In the genomic region with DNA sequence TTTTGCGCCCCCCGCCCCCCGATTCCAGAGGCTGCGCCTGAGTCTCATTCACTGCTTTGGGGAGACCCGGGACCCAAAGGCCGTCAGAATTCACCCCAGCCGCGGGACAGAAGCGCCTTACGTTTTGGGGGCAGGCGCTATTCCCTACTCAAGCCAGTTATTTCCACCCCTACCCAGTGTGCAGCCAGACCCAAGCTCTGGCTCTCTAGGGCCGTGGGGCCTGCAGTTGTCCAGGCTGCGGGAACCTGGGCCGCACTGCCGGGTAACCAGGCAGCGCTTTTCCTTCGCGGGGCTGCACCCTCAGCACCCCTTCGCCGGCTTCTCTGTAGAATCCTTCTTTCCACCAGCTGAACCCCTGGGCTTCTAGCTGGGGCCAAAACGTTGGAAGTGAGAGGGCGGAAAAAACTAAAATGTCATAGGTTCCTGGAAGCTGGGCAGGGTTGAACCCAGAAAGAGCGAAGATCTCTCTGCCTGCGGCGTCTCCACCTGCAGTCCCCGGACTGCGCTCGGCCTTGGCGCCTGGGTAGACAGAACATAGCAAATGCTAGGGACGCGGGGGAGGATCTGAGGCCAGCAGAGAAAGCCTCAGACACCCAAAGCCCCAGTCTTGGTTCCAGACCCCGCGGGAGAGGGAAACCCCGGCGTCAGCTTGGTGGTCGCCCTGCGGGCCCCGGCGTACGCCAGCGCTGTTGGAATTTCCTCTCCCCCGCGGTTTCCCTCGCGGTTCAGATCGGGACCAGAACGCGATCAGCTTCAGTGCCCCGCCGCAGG, we compare ENCODE assay signal across 17 cellular contexts. TPM values are rescaled to one million over a fixed set of nuclear protein-coding genes. Genes with fewer than 3 reads are reported as not detected.
DNase-seq lines count a peak whose midpoint lies in the region; ATAC-seq and TF ChIP-seq lines count a peak whose summit lies in the region.
"Had no signal": no experiment of that assay in that cellular context is flagged by ENCODE, and none has a peak within 500 bp of the region (broad histone marks: within the 10 kb centered on the region; RNA-seq: fewer than 3 reads in every experiment).

No MANE protein-coding gene starts in this region.

- H3K27me3 ChIP-seq in cardiac muscle cell = peaks cover 56% of the 10 kb centered on the region
- H3K27me3 ChIP-seq in CD8-positive, alpha-beta memory T cell (ENCODE audit: insufficient read depth, low read length, poor library complexity, severe bottlenecking) = peaks cover 22% of the 10 kb centered on the region

- H3K4me1 ChIP-seq in cardiac muscle cell (ENCODE audit: low read depth) = peaks cover 33% of the 10 kb centered on the region
- H3K4me1 ChIP-seq in CD8-positive, alpha-beta memory T cell (ENCODE audit: insufficient read depth, low read length) = no peaks in the 10 kb centered on the region

- H3K9me3 ChIP-seq in cardiac muscle cell (ENCODE audit: low read depth) = no peaks in the 10 kb centered on the region
- H3K9me3 ChIP-seq in CD8-positive, alpha-beta memory T cell (ENCODE audit: low read length) = no peaks in the 10 kb centered on the region
- H3K9me3 ChIP-seq: left lung had no signal

- peaks cover 5% of the 10 kb centered on the region for H3K36me3 Mint-ChIP-seq in mesothelial cell of epicardium
- no peaks in the 10 kb centered on the region for H3K36me3 Mint-ChIP-seq in CD8-positive, alpha-beta memory T cell
- H3K36me3 Mint-ChIP-seq: CD8-positive, alpha-beta T cell; T-cell had no signal

- intact Hi-C loops in Right ventricle myocardium inferior (cut with DNase I) = loop anchor here (10.0 kb wide), 1 partner anchor 789 kb away; no protein-coding TSS in a partner anchor

- no peak overlapping the region for H3K27ac ChIP-seq in cardiac muscle cell
- H3K27ac ChIP-seq in CD8-positive, alpha-beta memory T cell (ENCODE audit: low read depth, low read length) = no peak overlapping the region
- H3K27ac ChIP-seq: left lung had no signal

- peak overlapping the region; percentile 11 for H3K4me3 ChIP-seq in cardiac muscle cell
- H3K4me3 ChIP-seq in choroid plexus epithelial cell (ENCODE audit: low read depth, low read length) = peak overlapping the region; percentile 42
- no peak overlapping the region for H3K4me3 ChIP-seq in CD8-positive, alpha-beta memory T cell (ENCODE audit: low read length)
- H3K4me3 ChIP-seq: left lung had no signal

- no peak for ATAC-seq in Right ventricle myocardium inferior
- no peak for ATAC-seq in HG03469 (IDR thresholded peaks at IDR 0.05; ENCODE audit: unreplicated experiment)
- no peak for ATAC-seq in GM19324 (IDR thresholded peaks at IDR 0.05; ENCODE audit: low FRiP score, unreplicated experiment)
- no peak for ATAC-seq in HG03565 (IDR thresholded peaks at IDR 0.05; ENCODE audit: unreplicated experiment)
- ATAC-seq: CD8-positive, alpha-beta T cell; left lung; naive thymus-derived CD8-positive, alpha-beta T cell; T-cell had no signal

- H3K27ac Mint-ChIP-seq in mesothelial cell of epicardium = peak overlapping the region; percentile 100
- no peak overlapping the region for H3K27ac Mint-ChIP-seq in CD8-positive, alpha-beta memory T cell
- H3K27ac Mint-ChIP-seq: CD8-positive, alpha-beta T cell had no signal

- H3K4me3 Mint-ChIP-seq in mesothelial cell of epicardium = peak overlapping the region; percentile 80
- no peak overlapping the region for H3K4me3 Mint-ChIP-seq in CD8-positive, alpha-beta memory T cell
- H3K4me3 Mint-ChIP-seq: CD8-positive, alpha-beta T cell; naive thymus-derived CD8-positive, alpha-beta T cell; T-cell had no signal

- no peaks in the 10 kb centered on the region for H3K9me3 Mint-ChIP-seq in mesothelial cell of epicardium
- H3K9me3 Mint-ChIP-seq in CD8-positive, alpha-beta memory T cell = no peaks in the 10 kb centered on the region
- H3K9me3 Mint-ChIP-seq: CD8-positive, alpha-beta T cell; T-cell had no signal

- CTCF ChIA-PET in CD8-positive, alpha-beta memory T cell (lab: Charles Lee) = no interaction called here

- no peaks in the 10 kb centered on the region for H3K36me3 ChIP-seq in cardiac muscle cell
- no peaks in the 10 kb centered on the region for H3K36me3 ChIP-seq in CD8-positive, alpha-beta memory T cell (ENCODE audit: insufficient read depth, low read length)
- H3K36me3 ChIP-seq: left lung had no signal

- POLR2A ChIA-PET in CD8-positive, alpha-beta memory T cell (lab: Charles Lee) = no interaction called here

- TF ChIP-seq CTCF in cardiac muscle cell (IDR thresholded peaks at IDR 0.05; ENCODE audit: low read depth, low read length) = no peak
- TF ChIP-seq CTCF in choroid plexus epithelial cell (conservative IDR thresholded peaks at IDR 0.05; ENCODE audit: low read depth, low read length) = no peak
- no peak for TF ChIP-seq CTCF in mesothelial cell of epicardium (IDR thresholded peaks at IDR 0.05; ENCODE audit: unreplicated experiment)

- H3K27me3 Mint-ChIP-seq in mesothelial cell of epicardium (ENCODE audit: low read depth) = no peaks in the 10 kb centered on the region
- peaks cover 46 to 64% of the 10 kb centered on the region in 2 donors for H3K27me3 Mint-ChIP-seq in CD8-positive, alpha-beta memory T cell

- DNase-seq in cardiac muscle cell (ENCODE audit: low read depth in 1 of 2, low spot score in 1 of 2) = no peak
- DNase-seq in Right ventricle myocardium inferior (ENCODE audit: missing footprints) = no peak
- no peak for DNase-seq in choroid plexus epithelial cell (ENCODE audit: low read depth)
- peak in 1 of 2 experiments; percentile 68 for DNase-seq in mesothelial cell of epicardium (ENCODE audit: low spot score in 2 of 2, unreplicated experiment in 2 of 2)
- no peak for DNase-seq in CD8-positive, alpha-beta memory T cell
- DNase-seq: activated CD8-positive, alpha-beta memory T cell treated with anti-CD3 and anti-CD28 coated beads for 24 hours; anterior cingulate cortex; CD8-positive, alpha-beta T cell; dermis blood vessel endothelial cell; left lung; naive thymus-derived CD8-positive, alpha-beta T cell; NCI-H82; stimulated activated CD4-positive, alpha-beta T cell treated with anti-CD3 and anti-CD28 coated beads, Interleukin-2, amount 100 ng/mL, for 24 hours; T-cell had no signal

- peaks cover 64% of the 10 kb centered on the region for H3K4me1 Mint-ChIP-seq in mesothelial cell of epicardium
- peaks cover 0 to 6% (median 4%) of the 10 kb centered on the region in 3 donors for H3K4me1 Mint-ChIP-seq in CD8-positive, alpha-beta memory T cell

RNA-seq across cellular contexts. Expression of a gene that starts 18.4 kb away (rescaled TPM):
- total RNA-seq in cardiac muscle cell = 69.4 and 87.5 TPM in 2 replicates
- polyA plus RNA-seq in cardiac muscle cell = 63.7 and 78.3 TPM in 2 replicates
- total RNA-seq in Right ventricle myocardium inferior = 11.9 TPM
- total RNA-seq in mesothelial cell of epicardium = 409 to 427 TPM (median 425 TPM) in 3 replicates
- not detected for total RNA-seq in CD8-positive, alpha-beta memory T cell
- polyA plus RNA-seq in CD8-positive, alpha-beta memory T cell = not detected
- total RNA-seq: CD8-positive, alpha-beta T cell; naive thymus-derived CD8-positive, alpha-beta T cell had no signal
- polyA plus RNA-seq: naive thymus-derived CD8-positive, alpha-beta T cell had no signal

Comparison
In these comparisons a context has a peak if more than half of its experiments do, and no peak if none do; other contexts are left out.
1. RNA of a gene that starts 18.4 kb away (total RNA-seq): 409 to 427 TPM in mesothelial cell of epicardium, 69.4 to 87.5 TPM in cardiac muscle cell and 11.9 TPM in Right ventricle myocardium inferior (single experiment); not detected in CD8-positive, alpha-beta memory T cell; every median in the first group is over 10 times any median in the second.